Comparison of ENCODE assay signal across 8 cellular contexts in genomic region chr2:63840785-63841253, GRCh38. TPM values are rescaled to one million over a fixed set of nuclear protein-coding genes. Genes with fewer than 3 reads are reported as not detected.
DNase-seq lines count a peak whose midpoint lies in the region; ATAC-seq and TF ChIP-seq lines count a peak whose summit lies in the region.

No MANE protein-coding gene starts in this region.

- H3K79me2 ChIP-seq in mammary epithelial cell (ENCODE audit: insufficient read depth, low read length) = peaks cover 45% of the 10 kb centered on the region

- ATAC-seq in GM18907 (IDR thresholded peaks at IDR 0.05; ENCODE audit: unreplicated experiment) (peak; percentile 93), HG03139 (IDR thresholded peaks at IDR 0.05; ENCODE audit: unreplicated experiment) (peak; percentile 87)

- no TSS peak for BruUV-seq in mammary epithelial cell (replicated peaks; lab: Mats Ljungman, UMichigan)

- CTCF ChIA-PET in AG04450 (lab: Charles Lee) (interaction anchor here (0.6 to 3.4 kb wide), 3 partner anchors 9 to 1483 kb away, joined by 3 to 16 read pairs (median 8); no protein-coding TSS in a partner anchor), mammary epithelial cell (lab: Charles Lee; ENCODE audit: low non-redundant PET) (interaction anchor here (0.7 to 1.7 kb wide), 2 partner anchors 47 to 142 kb away, joined by 3 to 6 read pairs; no protein-coding TSS in a partner anchor)

- no peaks in the 10 kb centered on the region for H4K20me1 ChIP-seq in mammary epithelial cell (ENCODE audit: insufficient read depth, low read length)

- H3K9ac ChIP-seq in mammary epithelial cell (ENCODE audit: insufficient read depth, low read length) = peak overlapping the region; percentile 98
- H3K9ac ChIP-seq in iPS-20b (ENCODE audit: low read depth, low read length) = peak overlapping the region; percentile 90

- H3K4me1 ChIP-seq in mammary epithelial cell (ENCODE audit: insufficient read depth, low read length) (peaks cover 17% of the 10 kb centered on the region), iPS-20b (ENCODE audit: insufficient read depth, low read length) (peaks cover 10% of the 10 kb centered on the region; the same call in 1 of the 2 replicates)

- DNase-seq in AG04450 (ENCODE audit: low read depth, low spot score) = peak; percentile 93
- peak; percentile 75 for DNase-seq in NCI-H2196 treated with DMSO at 0.1 percent for 48 hours (lab: John Stamatoyannopoulos, UW; ENCODE audit: unreplicated experiment)
- peak; percentile 100 for DNase-seq in WERI-Rb-1
- peak; percentile 97 for DNase-seq in mammary epithelial cell

- peak overlapping the region; percentile 95 for H2AFZ ChIP-seq in mammary epithelial cell (ENCODE audit: low read depth, low read length)

- POLR2A ChIA-PET in AG04450 (lab: Yijun Ruan, JAX) = interaction anchor here (0.6 to 2.4 kb wide), 7 partner anchors 17 to 252 kb away, joined by 3 to 15 read pairs (median 5); partner anchors contain the start of genes MDH1 and WDPCP

- H3K4me2 ChIP-seq in mammary epithelial cell (ENCODE audit: insufficient read depth, low read depth, low read length) = peak overlapping the region; percentile 88

- WGBS in mammary epithelial cell (ENCODE audit: low coverage, missing lambda C conversion rate) = 0% methylated on average over 4 of the region's 34 CpGs

- intact Hi-C loops in mammary epithelial cell (cut with micrococcal nuclease) = loop anchor here (1.0 to 2.0 kb wide), 7 partner anchors 14 to 253 kb away; partner anchors contain the start of genes MDH1 and WDPCP

- TF ChIP-seq CTCF in AG04450 (IDR thresholded peaks at IDR 0.05; ENCODE audit: low read depth, low read length) = no peak
- TF ChIP-seq CTCF in WERI-Rb-1 (IDR thresholded peaks at IDR 0.05; ENCODE audit: low read depth, low read length) = no peak
- TF ChIP-seq CTCF in mammary epithelial cell (conservative IDR thresholded peaks at IDR 0.05 in 1 of 2, IDR thresholded peaks at IDR 0.05 in 1 of 2; ENCODE audit: extremely low read depth in 1 of 2, insufficient read depth in 1 of 2, low read depth in 1 of 2, low read length in 2 of 2) = peak in 1 of 2 donors; percentile 13

- H3K27ac ChIP-seq in AG04450 (ENCODE audit: low read depth, low read length) = peak overlapping the region; percentile 92
- H3K27ac ChIP-seq in WERI-Rb-1 = peak overlapping the region; percentile 97
- peak overlapping the region; percentile 92 for H3K27ac ChIP-seq in mammary epithelial cell (ENCODE audit: insufficient read depth, low read depth, low read length)
- peak overlapping the region; percentile 95 for H3K27ac ChIP-seq in iPS-20b (ENCODE audit: low read length)
- peak overlapping the region; percentile 89 to 100 (median 98) for H3K27ac ChIP-seq in skin epidermis

- H3K36me3 ChIP-seq in WERI-Rb-1 (peaks cover 4% of the 10 kb centered on the region), mammary epithelial cell (ENCODE audit: insufficient read depth, low read length) (no peaks in the 10 kb centered on the region), iPS-20b (ENCODE audit: insufficient read depth, low read depth, low read length) (peaks cover 19% of the 10 kb centered on the region)

- H3K4me3 ChIP-seq in AG04450 (ENCODE audit: low read depth, low read length) (peak overlapping the region; percentile 64), WERI-Rb-1 (ENCODE audit: low read depth, low read length) (peak overlapping the region; percentile 93), mammary epithelial cell (replicated peaks in 1 of 3; ENCODE audit: insufficient read depth in 1 of 3, low read depth in 2 of 3, low read length in 3 of 3) (peak overlapping the region; percentile 77 to 99 (median 98)), iPS-20b (ENCODE audit: low read length) (peak overlapping the region; percentile 84), skin epidermis (peak overlapping the region; percentile 72 to 98 (median 89))

- in situ Hi-C loops in mammary epithelial cell (cut with MboI; ENCODE audit: low sequenced_read_pairs in 2 of 2) = no loop called here

- H3K9me3 ChIP-seq in AG04450 (ENCODE audit: control insufficient read depth, insufficient read depth, low read length) = no peaks in the 10 kb centered on the region
- no peaks in the 10 kb centered on the region for H3K9me3 ChIP-seq in WERI-Rb-1 (ENCODE audit: severe bottlenecking)
- H3K9me3 ChIP-seq in mammary epithelial cell (replicated peaks; ENCODE audit: insufficient read depth, low read length) = no peaks in the 10 kb centered on the region
- no peaks in the 10 kb centered on the region for H3K9me3 ChIP-seq in iPS-20b (ENCODE audit: insufficient read depth, low read depth, low read length)

- H3K27me3 ChIP-seq in AG04450 (ENCODE audit: control insufficient read depth, insufficient read depth, low read length) (no peaks in the 10 kb centered on the region), WERI-Rb-1 (ENCODE audit: insufficient read depth, low read depth, severe bottlenecking) (no peaks in the 10 kb centered on the region), mammary epithelial cell (ENCODE audit: insufficient read depth, low read length) (no peaks in the 10 kb centered on the region), iPS-20b (ENCODE audit: insufficient read depth, low read length) (no peaks in the 10 kb centered on the region)

- dilution Hi-C loops in mammary epithelial cell (cut with HindIII; ENCODE audit: low sequenced_read_pairs) = no loop called here

RNA-seq across cellular contexts. Expression of gene UGP2, which starts 0.9 kb away (rescaled TPM):
- polyA plus RNA-seq in AG04450 (2011; rRNA removed) (83.0 and 121 TPM in 2 replicates), mammary epithelial cell (87.4 TPM)
- polyA minus RNA-seq in AG04450 (2011; rRNA and poly(A)+ RNA removed) = 23.8 and 39.4 TPM in 2 replicates
- total RNA-seq in mammary epithelial cell = 100 to 1,000 TPM; 141 to 248 TPM
- 60.9 TPM for polyA minus RNA-seq in mammary epithelial cell

Comparison
In these comparisons a context has a peak if more than half of its experiments do, and no peak if none do; other contexts are left out.
1. Peak in every context shown above with its lines: DNase-seq, ATAC-seq, H3K4me3 ChIP-seq and H3K27ac ChIP-seq.